ENCODE assay signal across 33 cellular contexts in genomic region chr1:82452096-82452495, GRCh38.
DNase-seq lines count a peak whose midpoint lies in the region; ATAC-seq, FAIRE-seq and TF ChIP-seq lines count a peak whose summit lies in the region.
"Had no signal": no experiment of that assay in that cellular context is flagged by ENCODE, and none has a peak within 500 bp of the region (broad histone marks: within the 10 kb centered on the region; RNA-seq: fewer than 3 reads in every experiment).

No MANE protein-coding gene starts in this region.

- TF ChIP-seq EP300 in K562 (IDR thresholded peaks at IDR 0.05; ENCODE audit: low read length), result no peak

- H3K4me3 ChIP-seq in HEK293 (ENCODE audit: low read depth, low read length) (no peak overlapping the region), K562 (no peak overlapping the region)
- no peak overlapping the region for H3K4me3 ChIP-seq in naive thymus-derived CD4-positive, alpha-beta T cell (ENCODE audit: low read length)
- H3K4me3 ChIP-seq: A549; BLaER1; BLaER1 treated with 17β-estradiol and CSF1 and Interleukin-3, amounts not matched to agents 10 nM and 100 nM had no signal

- H3K9me3 ChIP-seq in HEK293 (ENCODE audit: control insufficient read depth, insufficient read depth, low read depth, low read length), result no peaks in the 10 kb centered on the region
- H3K9me3 ChIP-seq in K562 (replicated peaks; ENCODE audit: control insufficient read depth, insufficient read depth, low read depth, low read length), result 0 out of 2 replicates have a peak, but pooled peaks cover 2% of the 10 kb centered on the region
- no peaks in the 10 kb centered on the region for H3K9me3 ChIP-seq in naive thymus-derived CD4-positive, alpha-beta T cell (ENCODE audit: control insufficient read depth in 2 of 3, low read length in 3 of 3)
- H3K9me3 ChIP-seq: A549, BE2C, Caco-2 had no signal

- H3K36me3 ChIP-seq in HEK293 (ENCODE audit: control insufficient read depth in 2 of 2, insufficient read depth in 1 of 2, low read length in 2 of 2) (no peaks in the 10 kb centered on the region), K562 (ENCODE audit: control insufficient read depth, insufficient read depth, low read length) (no peaks in the 10 kb centered on the region)
- no peaks in the 10 kb centered on the region for H3K36me3 ChIP-seq in naive thymus-derived CD4-positive, alpha-beta T cell (ENCODE audit: control insufficient read depth in 2 of 3, insufficient read depth in 3 of 3, low read length in 3 of 3)
- H3K36me3 ChIP-seq: BE2C; BLaER1; BLaER1 treated with 17β-estradiol and CSF1 and Interleukin-3, amounts not matched to agents 10 nM and 100 nM had no signal

- FAIRE-seq in K562 (lab: Jason Lieb, UNC), result no peak
- FAIRE-seq: A204.1, A549, D721Med had no signal

- DNase-seq in K562 (ENCODE audit: extremely low read depth in 1 of 4, low spot score in 3 of 4), result no peak
- DNase-seq in HPDE6-E6E7 (ENCODE audit: extremely low spot score), result no peak
- no peak for DNase-seq in naive thymus-derived CD4-positive, alpha-beta T cell
- DNase-seq: 8988T; ACHN; AML-193; BE2C; C1 segment of cervical spinal cord; Caco-2; Calu3; CD4-positive, alpha-beta memory T cell; CD4-positive, alpha-beta T cell; CD4-positive, CD25-positive, alpha-beta regulatory T cell; CD8-positive, alpha-beta memory T cell; CD8-positive, alpha-beta T cell; COR-L47; DMS 273 treated with DMSO at 0.1 percent for 48 hours; DMS153; DMS53; DMS79; DMS79 treated with DMSO at 0.1 percent for 48 hours; DND-41; EL had no signal

- no peak for ATAC-seq in K562
- ATAC-seq in naive thymus-derived CD4-positive, alpha-beta T cell, result no peak
- ATAC-seq: A549; CD8-positive, alpha-beta T cell had no signal

- no peak overlapping the region for H3K4me3 Mint-ChIP-seq in naive thymus-derived CD4-positive, alpha-beta T cell
- H3K4me3 Mint-ChIP-seq: B cell; CD14-positive monocyte; CD4-positive, alpha-beta memory T cell; CD4-positive, alpha-beta T cell; CD4-positive, CD25-positive, alpha-beta regulatory T cell; CD8-positive, alpha-beta memory T cell; CD8-positive, alpha-beta T cell had no signal

- H2AFZ ChIP-seq in K562 (ENCODE audit: low read depth, low read length), result no peak overlapping the region

- H3K27ac ChIP-seq in HEK293 (ENCODE audit: extremely low read depth, low read depth, low read length) (no peak overlapping the region), K562 (ENCODE audit: extremely low read depth, low read depth, low read length) (no peak overlapping the region)
- H3K27ac ChIP-seq in naive thymus-derived CD4-positive, alpha-beta T cell (ENCODE audit: low read depth, low read length), result no peak overlapping the region
- H3K27ac ChIP-seq: 22Rv1; A549; BLaER1; BLaER1 treated with 17β-estradiol and CSF1 and Interleukin-3, amounts not matched to agents 10 nM and 100 nM; C4-2B had no signal

- H3K9me1 ChIP-seq in K562 (ENCODE audit: control insufficient read depth, insufficient read depth, low read length), result no peaks in the 10 kb centered on the region

- BruUV-seq in K562 (replicated peaks; lab: Mats Ljungman, UMichigan), result no TSS peak

- no peaks in the 10 kb centered on the region for H3K27me3 ChIP-seq in K562 (ENCODE audit: control insufficient read depth in 2 of 2, insufficient read depth in 2 of 2, low read length in 2 of 2)
- H3K27me3 ChIP-seq in naive thymus-derived CD4-positive, alpha-beta T cell (ENCODE audit: control insufficient read depth in 2 of 2, insufficient read depth in 2 of 2, low read length in 2 of 2), result no peaks in the 10 kb centered on the region
- H3K27me3 ChIP-seq: BE2C; BLaER1; BLaER1 treated with 17β-estradiol and CSF1 and Interleukin-3, amounts not matched to agents 10 nM and 100 nM had no signal

- no peaks in the 10 kb centered on the region for H3K27me3 Mint-ChIP-seq in naive thymus-derived CD4-positive, alpha-beta T cell
- H3K27me3 Mint-ChIP-seq: B cell; CD4-positive, alpha-beta memory T cell; CD4-positive, alpha-beta T cell; CD4-positive, CD25-positive, alpha-beta regulatory T cell; CD8-positive, alpha-beta memory T cell had no signal

- POLR2A ChIA-PET in HEK293 (lab: Yijun Ruan, JAX) (no interaction called here), K562 (lab: Yijun Ruan, JAX) (no interaction called here)
- POLR2A ChIA-PET in naive thymus-derived CD4-positive, alpha-beta T cell (lab: Charles Lee), result no interaction called here

- no peak for TF ChIP-seq POLR2A in K562 (conservative IDR thresholded peaks at IDR 0.05)

- no peaks in the 10 kb centered on the region for H3K79me2 ChIP-seq in K562 (ENCODE audit: control insufficient read depth, insufficient read depth, low read length)

- TF ChIP-seq CTCF in HEK293 (tag by site-specific recombination; IDR thresholded peaks at IDR 0.05), result no peak
- no peak for TF ChIP-seq CTCF in K562 (IDR thresholded peaks at IDR 0.05 in 2 of 3, conservative IDR thresholded peaks at IDR 0.05 in 1 of 3; ENCODE audit: insufficient read depth in 2 of 3, low read depth in 1 of 3, low read length in 3 of 3)

- no peak overlapping the region for H3K9ac ChIP-seq in K562 (ENCODE audit: insufficient read depth in 1 of 2, low read depth in 2 of 2, low read length in 2 of 2)
- H3K9ac ChIP-seq: BLaER1; BLaER1 treated with 17β-estradiol and CSF1 and Interleukin-3, amounts not matched to agents 10 nM and 100 nM had no signal

- H4K20me1 ChIP-seq in K562 (replicated peaks; ENCODE audit: control insufficient read depth, insufficient read depth, low read length), result no peaks in the 10 kb centered on the region
- H4K20me1 ChIP-seq: BLaER1; BLaER1 treated with 17β-estradiol and CSF1 and Interleukin-3, amounts not matched to agents 10 nM and 100 nM had no signal

- TF ChIP-seq RAD21 in K562 (CRISPR knock-in tag; conservative IDR thresholded peaks at IDR 0.05 in 1 of 2, IDR thresholded peaks at IDR 0.05 in 1 of 2), result no peak

- CTCF ChIA-PET in HEK293 (lab: Yijun Ruan, JAX), result interaction anchor here (1.2 kb wide), 1 partner anchor 18 kb away, joined by 3 read pairs; no protein-coding TSS in a partner anchor
- CTCF ChIA-PET in K562 (lab: Yijun Ruan, JAX; ENCODE audit: low intra/inter-chr PET ratio), result no interaction called here
- CTCF ChIA-PET in naive thymus-derived CD4-positive, alpha-beta T cell (lab: Charles Lee), result no interaction called here

- peaks cover 0 to 7% (median 0%) of the 10 kb centered on the region in 5 donors for H3K36me3 Mint-ChIP-seq in naive thymus-derived CD4-positive, alpha-beta T cell
- H3K36me3 Mint-ChIP-seq: CD14-positive monocyte; CD4-positive, alpha-beta memory T cell; CD4-positive, CD25-positive, alpha-beta regulatory T cell; CD8-positive, alpha-beta memory T cell; CD8-positive, alpha-beta T cell had no signal

- in situ Hi-C loops in K562 (cut with MboI), result no loop called here

- peaks cover 0 to 11% (median 0%) of the 10 kb centered on the region in 7 donors for H3K4me1 Mint-ChIP-seq in naive thymus-derived CD4-positive, alpha-beta T cell
- H3K4me1 Mint-ChIP-seq: B cell; CD14-positive monocyte; CD4-positive, alpha-beta memory T cell; CD4-positive, CD25-positive, alpha-beta regulatory T cell; CD8-positive, alpha-beta memory T cell had no signal

- H3K4me1 ChIP-seq in HEK293 (ENCODE audit: control insufficient read depth, insufficient read depth, low read length) (no peaks in the 10 kb centered on the region), K562 (replicated peaks in 1 of 2; ENCODE audit: control insufficient read depth in 2 of 2, insufficient read depth in 2 of 2, low read length in 2 of 2) (no peaks in the 10 kb centered on the region)
- no peaks in the 10 kb centered on the region for H3K4me1 ChIP-seq in naive thymus-derived CD4-positive, alpha-beta T cell (ENCODE audit: control insufficient read depth in 2 of 2, insufficient read depth in 2 of 2, low read length in 2 of 2)
- H3K4me1 ChIP-seq: A549, BE2C, Caco-2 had no signal

- peaks cover 0 to 26% (median 8%) of the 10 kb centered on the region in 11 donors for H3K9me3 Mint-ChIP-seq in naive thymus-derived CD4-positive, alpha-beta T cell

- H3K27ac Mint-ChIP-seq in naive thymus-derived CD4-positive, alpha-beta T cell, result no peak overlapping the region
- H3K27ac Mint-ChIP-seq: B cell; CD14-positive monocyte; CD4-positive, alpha-beta memory T cell; CD4-positive, alpha-beta T cell; CD4-positive, CD25-positive, alpha-beta regulatory T cell; CD8-positive, alpha-beta memory T cell; CD8-positive, alpha-beta T cell had no signal

- intact Hi-C loops in K562 (cut with micrococcal nuclease), result no loop called here
- intact Hi-C loops in naive thymus-derived CD4-positive, alpha-beta T cell (cut with micrococcal nuclease), result no loop called here

- no peak overlapping the region for H3K4me2 ChIP-seq in K562 (ENCODE audit: insufficient read depth, low read length)
- H3K4me2 ChIP-seq: A549; BLaER1; BLaER1 treated with 17β-estradiol and CSF1 and Interleukin-3, amounts not matched to agents 10 nM and 100 nM had no signal

TF ChIP-seq in HEK293, 187 proteins besides CTCF, POLR2A, EP300 and RAD21:
- TF ChIP-seq ZNF707 (tag by site-specific recombination; IDR thresholded peaks at IDR 0.05), result peak; percentile 81
- TF ChIP-seq SETDB1 (IDR thresholded peaks at IDR 0.05; ENCODE audit: insufficient read length, low read length), result peak; percentile 26
- TF ChIP-seq ZBTB48 (tag by site-specific recombination; IDR thresholded peaks at IDR 0.05), result no peak

TF ChIP-seq in K562, 482 proteins besides CTCF, POLR2A, EP300 and RAD21:
- TF ChIP-seq NUFIP1 (IDR thresholded peaks at IDR 0.05; ENCODE audit: partially characterized antibody), result no peak
- TF ChIP-seq ZNF707 (CRISPR knock-in tag; conservative IDR thresholded peaks at IDR 0.05), result peak; percentile 68

Comparison
In these comparisons a context has a peak if more than half of its experiments do, and no peak if none do; other contexts are left out.
1. Of the 44 proteins assayed by ChIP-seq in both K562 and HEK293: peak only in K562: none; only in HEK293: SETDB1; in both: ZNF707; in neither: 42.